Comparison of ENCODE assay signal across 10 cellular contexts in genomic region chr5:124704594-124705284, GRCh38. TPM values are rescaled to one million over a fixed set of nuclear protein-coding genes. Genes with fewer than 3 reads are reported as not detected.
DNase-seq lines count a peak whose midpoint lies in the region; ATAC-seq and TF ChIP-seq lines count a peak whose summit lies in the region.
"Had no signal": no experiment of that assay in that cellular context is flagged by ENCODE, and none has a peak within 500 bp of the region (broad histone marks: within the 10 kb centered on the region; RNA-seq: fewer than 3 reads in every experiment).

No MANE protein-coding gene starts in this region.

- peak overlapping the region in 3 of 4 donors; percentile 23 to 34 (median 32) for H3K27ac ChIP-seq in transverse colon
- H3K27ac ChIP-seq: epithelial cell of prostate, GM23248 had no signal

- H3K36me3 ChIP-seq in transverse colon, result no peaks in the 10 kb centered on the region

- peaks cover 20 to 60% (median 45%) of the 10 kb centered on the region in 4 donors for H3K4me1 ChIP-seq in transverse colon

- TF ChIP-seq POLR2A in transverse colon (IDR thresholded peaks at IDR 0.05), result no peak

- no peak overlapping the region for H3K4me3 ChIP-seq in transverse colon
- H3K4me3 ChIP-seq: GM23248 had no signal

- ATAC-seq in HG02884 (IDR thresholded peaks at IDR 0.05; ENCODE audit: unreplicated experiment), result peak; percentile 74

- no peak for TF ChIP-seq EP300 in transverse colon (IDR thresholded peaks at IDR 0.05; ENCODE audit: low read depth)

- TF ChIP-seq CTCF in transverse colon (IDR thresholded peaks at IDR 0.05), result no peak

- intact Hi-C loops in transverse colon (cut with DNase I; ENCODE audit: low total_unique reads), result no loop called here

- DNase-seq in NCI-H146 (lab: John Stamatoyannopoulos, UW) (peak; percentile 25), NCI-H146 treated with DMSO at 0.1 percent for 48 hours (lab: John Stamatoyannopoulos, UW; ENCODE audit: unreplicated experiment) (no peak), NCI-H2029 treated with DMSO at 0.1 percent for 48 hours (lab: John Stamatoyannopoulos, UW) (peak; percentile 56), transverse colon (no peak), NCI-H446 treated with DMSO at 0.1 percent for 48 hours (lab: John Stamatoyannopoulos, UW) (no peak), RKO (ENCODE audit: low spot score) (no peak), AG08396 (ENCODE audit: low spot score) (no peak)
- DNase-seq: GM23248 had no signal

- no peaks in the 10 kb centered on the region for H3K9me3 ChIP-seq in transverse colon

- no peaks in the 10 kb centered on the region for H3K27me3 ChIP-seq in transverse colon

- in situ Hi-C loops in transverse colon (cut with MboI; ENCODE audit: low pct_ligation_motif_present in 1 of 4, low pct_unique_long_range_greater_than_20kb in 1 of 4, low sequenced_read_pairs in 3 of 4), result no loop called here

- WGBS in transverse colon (ENCODE audit: low coverage in 1 of 2), 2 donors, result 38 to 50% methylated on average over 2 to 6 of the region's 6 CpGs

RNA-seq across cellular contexts. Expression of gene ZNF608, which starts 41.7 kb away (rescaled TPM):
- 10 to 100 TPM; 30.6 to 83.2 (median 41.2) TPM for total RNA-seq in transverse colon

Comparison
In these comparisons a context has a peak if more than half of its experiments do, and no peak if none do; other contexts are left out.
1. DNase-seq: peak in NCI-H146 (single experiment) and NCI-H2029 treated with DMSO at 0.1 percent for 48 hours (single experiment); none in NCI-H146 treated with DMSO at 0.1 percent for 48 hours (single experiment), transverse colon (single experiment), NCI-H446 treated with DMSO at 0.1 percent for 48 hours (single experiment), RKO (single experiment) and AG08396 (single experiment).